In genomic region chr7:82163586-82163985, GRCh38 we compare ENCODE assay signal across 17 cellular contexts.
A peak's percentile ranks its signal among the peaks of the same experiment; 100 is the strongest.
DNase-seq lines count a peak whose midpoint lies in the region; TF ChIP-seq lines count a peak whose summit lies in the region.
"Had no signal": no experiment of that assay in that cellular context is flagged by ENCODE, and none has a peak within 500 bp of the region (broad histone marks: within the 10 kb centered on the region; RNA-seq: fewer than 3 reads in every experiment).

No MANE protein-coding gene starts in this region.

- H3K27ac ChIP-seq in esophagus muscularis mucosa (replicated peaks in 1 of 4) (no peak overlapping the region), endodermal cell (ENCODE audit: low read depth, low read length) (no peak overlapping the region)
- H3K27ac ChIP-seq: SK-N-MC had no signal

- TF ChIP-seq CTCF in esophagus muscularis mucosa (IDR thresholded peaks at IDR 0.05) (no peak), endodermal cell (conservative IDR thresholded peaks at IDR 0.05) (no peak)

- peaks cover 3% of the 10 kb centered on the region for H3K27me3 Mint-ChIP-seq in endodermal cell (ENCODE audit: insufficient read depth)

- no peak overlapping the region for H3K9ac ChIP-seq in endodermal cell (ENCODE audit: extremely low read depth, low read length, poor library complexity, severe bottlenecking)

- peak; percentile 19 to 81 for DNase-seq in NCI-H2081 (lab: John Stamatoyannopoulos, UW)
- DNase-seq in NCI-H2081 treated with DMSO at 0.1 percent for 48 hours (lab: John Stamatoyannopoulos, UW) = no peak
- peak; percentile 29 for DNase-seq in NCI-H1092 (lab: John Stamatoyannopoulos, UW)
- peak; percentile 34 for DNase-seq in NCI-H1694 treated with DMSO at 0.1 percent for 48 hours (lab: John Stamatoyannopoulos, UW)
- peak; percentile 21 for DNase-seq in cerebellar cortex (ENCODE audit: low spot score)
- no peak for DNase-seq in T-helper 9 cell
- DNase-seq in esophagus muscularis mucosa (ENCODE audit: extremely low spot score) = no peak
- no peak for DNase-seq in endodermal cell
- DNase-seq: BE2C; Caco-2; CD4-positive, CD25-positive, alpha-beta regulatory T cell; MM.1S; NCI-H524; NK-92 treated with Interleukin-12 subunit alpha and Interleukin-12 subunit beta, amount 100 ng/mL, for 24 hours had no signal

- H3K4me3 Mint-ChIP-seq in endodermal cell = no peak overlapping the region
- H3K4me3 Mint-ChIP-seq: CD4-positive, CD25-positive, alpha-beta regulatory T cell; T-helper 2 cell treated with Interferon-gamma antibody and Interleukin-4, amounts not matched to agents 5 μg/mL and 100 μg/mL, for 36 hours had no signal

- no peak overlapping the region for H3K27ac Mint-ChIP-seq in endodermal cell
- H3K27ac Mint-ChIP-seq: CD4-positive, CD25-positive, alpha-beta regulatory T cell; T-helper 2 cell treated with Interferon-gamma antibody and Interleukin-4, amounts not matched to agents 5 μg/mL and 100 μg/mL, for 36 hours had no signal

- intact Hi-C loops in esophagus muscularis mucosa (cut with DNase I) = no loop called here

- H3K4me1 ChIP-seq in esophagus muscularis mucosa = peaks cover 0 to 18% (median 12%) of the 10 kb centered on the region in 4 donors
- H3K4me1 ChIP-seq in endodermal cell (ENCODE audit: control insufficient read depth, insufficient read depth, low read length) = peaks cover 4% of the 10 kb centered on the region
- H3K4me1 ChIP-seq: Caco-2 had no signal

- H3K4me1 Mint-ChIP-seq in endodermal cell = peaks cover 44% of the 10 kb centered on the region
- H3K4me1 Mint-ChIP-seq: CD4-positive, CD25-positive, alpha-beta regulatory T cell had no signal

- H3K4me3 ChIP-seq in esophagus muscularis mucosa (no peak overlapping the region), endodermal cell (ENCODE audit: low read length) (no peak overlapping the region)
- H3K4me3 ChIP-seq: GM12878, SK-N-MC had no signal

- H3K9me3 ChIP-seq in esophagus muscularis mucosa (no peaks in the 10 kb centered on the region), endodermal cell (ENCODE audit: control insufficient read depth, low read length) (no peaks in the 10 kb centered on the region)
- H3K9me3 ChIP-seq: BE2C, Caco-2 had no signal

- 93% methylated on average over 1 of the region's 1 CpG for WGBS in esophagus muscularis mucosa
- WGBS in endodermal cell (ENCODE audit: insufficient coverage in 1 of 2, insufficient read length in 1 of 2), 2 experiments = 91% methylated on average over 1 of the region's 1 CpG; no CpG with 5 or more reads in 1 of the 2 experiments

- H3K36me3 Mint-ChIP-seq in endodermal cell (ENCODE audit: low read depth) = no peaks in the 10 kb centered on the region
- H3K36me3 Mint-ChIP-seq: CD4-positive, CD25-positive, alpha-beta regulatory T cell had no signal

- no peaks in the 10 kb centered on the region for H3K27me3 ChIP-seq in esophagus muscularis mucosa
- no peaks in the 10 kb centered on the region for H3K27me3 ChIP-seq in endodermal cell (ENCODE audit: control insufficient read depth, insufficient read depth, low read length, poor library complexity, severe bottlenecking)
- H3K27me3 ChIP-seq: BE2C had no signal

- H3K36me3 ChIP-seq in esophagus muscularis mucosa (no peaks in the 10 kb centered on the region), endodermal cell (ENCODE audit: control insufficient read depth, insufficient read depth, low read length) (no peaks in the 10 kb centered on the region)
- H3K36me3 ChIP-seq: BE2C had no signal

- no peak for TF ChIP-seq EP300 in esophagus muscularis mucosa (IDR thresholded peaks at IDR 0.05)

- peaks cover 2% of the 10 kb centered on the region for H3K9me3 Mint-ChIP-seq in endodermal cell
- H3K9me3 Mint-ChIP-seq: T-helper 2 cell treated with Interferon-gamma antibody and Interleukin-4, amounts not matched to agents 5 μg/mL and 100 μg/mL, for 36 hours had no signal

- TF ChIP-seq POLR2A in esophagus muscularis mucosa (IDR thresholded peaks at IDR 0.05; ENCODE audit: low read depth) = no peak

Comparison
In these comparisons a context has a peak if more than half of its experiments do, and no peak if none do; other contexts are left out.
1. DNase-seq: peak in NCI-H2081 (2 of 2), NCI-H1092 (single experiment), NCI-H1694 treated with DMSO at 0.1 percent for 48 hours (single experiment) and cerebellar cortex (single experiment); none in NCI-H2081 treated with DMSO at 0.1 percent for 48 hours (single experiment), T-helper 9 cell (single experiment), esophagus muscularis mucosa (single experiment) and endodermal cell (single experiment).